8 cellular contexts compared by ENCODE assay signal in genomic region chr10:43105119-43105792, GRCh38. TPM values are rescaled to one million over a fixed set of nuclear protein-coding genes. Genes with fewer than 3 reads are reported as not detected.
A peak's percentile ranks its signal among the peaks of the same experiment; 100 is the strongest.
DNase-seq lines count a peak whose midpoint lies in the region; ATAC-seq, FAIRE-seq and TF ChIP-seq lines count a peak whose summit lies in the region.

No MANE protein-coding gene starts in this region.

- H3K27ac ChIP-seq in BLaER1 (no peak overlapping the region), endothelial cell of umbilical vein (ENCODE audit: insufficient read depth, low read depth, low read length) (no peak overlapping the region)

- no peaks in the 10 kb centered on the region for H4K20me1 ChIP-seq in BLaER1
- no peaks in the 10 kb centered on the region for H4K20me1 ChIP-seq in endothelial cell of umbilical vein (replicated peaks; ENCODE audit: control insufficient read depth, extremely low read depth, insufficient read depth, low read length)

- peak; percentile 73 for FAIRE-seq in endothelial cell of umbilical vein (lab: Jason Lieb, UNC)

- H3K4me3 ChIP-seq in BLaER1 (peak overlapping the region; percentile 68), endothelial cell of umbilical vein (replicated peaks in 1 of 3; ENCODE audit: insufficient read depth in 1 of 3, low read depth in 1 of 3, low read length in 3 of 3) (peak overlapping the region in 2 of 3 experiments; percentile 35 to 38)

- peak overlapping the region; percentile 77 for H2AFZ ChIP-seq in endothelial cell of umbilical vein (ENCODE audit: low read depth, low read length)

- DNase-seq in NOMO-1 treated with DMSO at 0.1 percent for 48 hours (lab: John Stamatoyannopoulos, UW; ENCODE audit: unreplicated experiment) (peak; percentile 22), endothelial cell of umbilical vein (ENCODE audit: low read depth, low spot score) (peak; percentile 62), midbrain (lab: John Stamatoyannopoulos, UW) (peak; percentile 69)
- peak; percentile 18 for DNase-seq in activated CD8-positive, alpha-beta memory T cell treated with anti-CD3 and anti-CD28 coated beads, Interleukin-2, amount 50 U/mL, for 24 hours (ENCODE audit: extremely low read depth)
- peak; percentile 49 for DNase-seq in stimulated activated CD8-positive, alpha-beta memory T cell treated with anti-CD3 and anti-CD28 coated beads, Interleukin-15, amount 100 ng/mL, for 1 hour (ENCODE audit: low read depth)

- CTCF ChIA-PET in endothelial cell of umbilical vein (lab: Charles Lee) = interaction anchor here (0.6 to 3.4 kb wide), 6 partner anchors 9 to 352 kb away, joined by 3 to 25 read pairs (median 4); no protein-coding TSS in a partner anchor

- H3K79me2 ChIP-seq in endothelial cell of umbilical vein (ENCODE audit: control insufficient read depth, insufficient read depth, low read length) = no peaks in the 10 kb centered on the region

- H3K4me2 ChIP-seq in BLaER1 (peak overlapping the region; percentile 98), endothelial cell of umbilical vein (ENCODE audit: insufficient read depth, low read length) (peak overlapping the region; percentile 62)

- H3K27me3 ChIP-seq in BLaER1 (peaks cover 23% of the 10 kb centered on the region), endothelial cell of umbilical vein (ENCODE audit: control insufficient read depth in 2 of 2, insufficient read depth in 2 of 2, low read length in 2 of 2) (peaks cover 1 to 8% of the 10 kb centered on the region in 2 experiments)

- H3K36me3 ChIP-seq in BLaER1 (no peaks in the 10 kb centered on the region), endothelial cell of umbilical vein (ENCODE audit: control insufficient read depth in 2 of 2, extremely low read depth in 1 of 2, insufficient read depth in 2 of 2, low read length in 2 of 2) (no peaks in the 10 kb centered on the region)

- intact Hi-C loops in endothelial cell of umbilical vein (cut with micrococcal nuclease) = loop anchor here (1.0 to 2.0 kb wide), 4 partner anchors 34 to 553 kb away; partner anchors contain the start of gene CSGALNACT2

- BruUV-seq in endothelial cell of umbilical vein (replicated peaks; lab: Mats Ljungman, UMichigan) = no TSS peak

- H3K4me1 ChIP-seq in BLaER1 (peaks cover 51% of the 10 kb centered on the region), endothelial cell of umbilical vein (ENCODE audit: control insufficient read depth, extremely low read depth, insufficient read depth, low read length) (peaks cover 9% of the 10 kb centered on the region)

- no peaks in the 10 kb centered on the region for H3K9me3 ChIP-seq in BLaER1
- no peaks in the 10 kb centered on the region for H3K9me3 ChIP-seq in endothelial cell of umbilical vein (replicated peaks; ENCODE audit: control insufficient read depth, insufficient read depth, low read length)

- H3K9ac ChIP-seq in BLaER1 (peak overlapping the region; percentile 64), endothelial cell of umbilical vein (replicated peaks; ENCODE audit: extremely low read depth, insufficient read depth, low read length) (no peak overlapping the region)

- dilution Hi-C loops in endothelial cell of umbilical vein (cut with MboI; ENCODE audit: extremely low pct_ligation_motif_present, low sequenced_read_pairs) = no loop called here

- H3K9me1 ChIP-seq in endothelial cell of umbilical vein (replicated peaks; ENCODE audit: control insufficient read depth, extremely low read depth, insufficient read depth, low read length) = no peaks in the 10 kb centered on the region

- POLR2A ChIA-PET in endothelial cell of umbilical vein (lab: Charles Lee) = no interaction called here

- TF ChIP-seq CTCF in endothelial cell of umbilical vein (IDR thresholded peaks at IDR 0.05; ENCODE audit: extremely low read depth in 1 of 2, insufficient read depth in 1 of 2, low read depth in 1 of 2, low read length in 2 of 2) = peak; percentile 96 to 99

- no peak for TF ChIP-seq POLR2A in endothelial cell of umbilical vein (IDR thresholded peaks at IDR 0.05; ENCODE audit: low read depth, low read length)

- ATAC-seq in GM19043 (IDR thresholded peaks at IDR 0.05; ENCODE audit: low read depth, unreplicated experiment) = peak; percentile 66
- peak; percentile 88 for ATAC-seq in HG03342 (IDR thresholded peaks at IDR 0.05; ENCODE audit: unreplicated experiment)

TF ChIP-seq in endothelial cell of umbilical vein, 7 proteins besides CTCF, POLR2A, EP300 and RAD21:
- TF ChIP-seq JUN (IDR thresholded peaks at IDR 0.05; ENCODE audit: borderline replicate concordance, insufficient read depth, insufficient read length, low read depth) (no peak), EZH2 (IDR thresholded peaks at IDR 0.05; ENCODE audit: borderline replicate concordance, low read depth, low read length, severe bottlenecking) (peak; percentile 40)

RNA-seq across cellular contexts. Expression of gene RET, which starts 28.4 kb away (rescaled TPM):
- total RNA-seq in endothelial cell of umbilical vein = 0.22 TPM in 1 of 2 replicates, not detected in the other
- polyA plus RNA-seq in endothelial cell of umbilical vein = 0.03 and 0.04 TPM in 2 replicates
- 0.03 TPM in 2 replicates for polyA plus RNA-seq in endothelial cell of umbilical vein (2011; cell fraction: cytosol; rRNA removed)
- polyA plus RNA-seq in endothelial cell of umbilical vein (2011; cell fraction: nucleus; rRNA removed) = not detected in 2 replicates
- 0.16 TPM in 1 of 2 replicates, not detected in the other for polyA plus RNA-seq in endothelial cell of umbilical vein (2012)
- polyA minus RNA-seq in endothelial cell of umbilical vein = not detected in 2 replicates
- polyA minus RNA-seq in endothelial cell of umbilical vein (2011; cell fraction: cytosol; rRNA and poly(A)+ RNA removed) = not detected
- polyA minus RNA-seq in endothelial cell of umbilical vein (2011; cell fraction: nucleus; rRNA and poly(A)+ RNA removed) = not detected in 2 replicates

RNA-seq across cellular contexts. Expression of gene CSGALNACT2, which starts 33.0 kb away (rescaled TPM):
- 17.7 and 19.9 TPM in 2 replicates for total RNA-seq in endothelial cell of umbilical vein
- polyA plus RNA-seq in endothelial cell of umbilical vein = 7.3 and 9.7 TPM in 2 replicates
- polyA plus RNA-seq in endothelial cell of umbilical vein (2011; cell fraction: cytosol; rRNA removed) = 12.0 and 12.2 TPM in 2 replicates
- 20.1 and 26.7 TPM in 2 replicates for polyA plus RNA-seq in endothelial cell of umbilical vein (2011; cell fraction: nucleus; rRNA removed)
- polyA plus RNA-seq in endothelial cell of umbilical vein (2012) = 28.8 and 33.4 TPM in 2 replicates
- polyA minus RNA-seq in endothelial cell of umbilical vein = 12.2 and 12.7 TPM in 2 replicates
- polyA minus RNA-seq in endothelial cell of umbilical vein (2011; cell fraction: cytosol; rRNA and poly(A)+ RNA removed) = 3.9 TPM
- 7.3 and 9.9 TPM in 2 replicates for polyA minus RNA-seq in endothelial cell of umbilical vein (2011; cell fraction: nucleus; rRNA and poly(A)+ RNA removed)

Comparison
In these comparisons a context has a peak if more than half of its experiments do, and no peak if none do; other contexts are left out.
1. DNase-seq: peak in every context shown above with its lines; median percentile 69 in midbrain; 62 in endothelial cell of umbilical vein; 49 in stimulated activated CD8-positive, alpha-beta memory T cell treated with anti-CD3 and anti-CD28 coated beads, Interleukin-15, amount 100 ng/mL, for 1 hour; 22 in NOMO-1 treated with DMSO at 0.1 percent for 48 hours; 18 in activated CD8-positive, alpha-beta memory T cell treated with anti-CD3 and anti-CD28 coated beads, Interleukin-2, amount 50 U/mL, for 24 hours.